In genomic region chrX:96984538-96984937, GRCh38 we compare ENCODE assay signal across 22 cellular contexts.
A peak's percentile ranks its signal among the peaks of the same experiment; 100 is the strongest.
DNase-seq lines count a peak whose midpoint lies in the region; ATAC-seq and TF ChIP-seq lines count a peak whose summit lies in the region.
"Had no signal": no experiment of that assay in that cellular context is flagged by ENCODE, and none has a peak within 500 bp of the region (broad histone marks: within the 10 kb centered on the region; RNA-seq: fewer than 3 reads in every experiment).

No MANE protein-coding gene starts in this region.

- WGBS in endodermal cell (ENCODE audit: insufficient coverage in 1 of 2, insufficient read length in 1 of 2), 2 experiments: 96% methylated on average over 2 of the region's 3 CpGs; no CpG with 5 or more reads in 1 of the 2 experiments
- WGBS in hepatocyte (ENCODE audit: low lambda C conversion rate, missing lambda C conversion rate): 48% methylated on average over 3 of the region's 3 CpGs
- WGBS in smooth muscle cell (ENCODE audit: low lambda C conversion rate): 36% methylated on average over 3 of the region's 3 CpGs

- H3K9ac ChIP-seq in endodermal cell (ENCODE audit: extremely low read depth, low read length, poor library complexity, severe bottlenecking) (no peak overlapping the region), smooth muscle cell (ENCODE audit: low read depth) (no peak overlapping the region)
- H3K9ac ChIP-seq: BLaER1 treated with 17β-estradiol and CSF1 and Interleukin-3, amounts not matched to agents 10 nM and 100 nM; GM23248 had no signal

- no peaks in the 10 kb centered on the region for H3K9me2 ChIP-seq in hepatocyte (replicated peaks; ENCODE audit: insufficient read depth)

- TF ChIP-seq CTCF in AG04450 (IDR thresholded peaks at IDR 0.05; ENCODE audit: low read depth, low read length) (no peak), endodermal cell (conservative IDR thresholded peaks at IDR 0.05) (no peak), hepatocyte (IDR thresholded peaks at IDR 0.05; ENCODE audit: poor library complexity) (no peak), smooth muscle cell (IDR thresholded peaks at IDR 0.05; ENCODE audit: borderline replicate concordance, insufficient read depth, poor library complexity, severe bottlenecking) (no peak)
- no peak for TF ChIP-seq CTCF in activated CD8-positive, alpha-beta T cell treated with anti-CD3 and anti-CD28 coated beads for 36 hours (IDR thresholded peaks at IDR 0.05)

- H3K9me3 Mint-ChIP-seq in endodermal cell: no peaks in the 10 kb centered on the region
- H3K9me3 Mint-ChIP-seq in activated CD8-positive, alpha-beta T cell treated with anti-CD3 and anti-CD28 coated beads for 36 hours: no peaks in the 10 kb centered on the region
- H3K9me3 Mint-ChIP-seq: CD14-positive monocyte; CD4-positive, alpha-beta T cell; CD8-positive, alpha-beta memory T cell had no signal

- H3K27me3 Mint-ChIP-seq in endodermal cell (ENCODE audit: insufficient read depth): no peaks in the 10 kb centered on the region
- H3K27me3 Mint-ChIP-seq in activated CD8-positive, alpha-beta T cell treated with anti-CD3 and anti-CD28 coated beads for 36 hours: no peaks in the 10 kb centered on the region
- H3K27me3 Mint-ChIP-seq: CD4-positive, alpha-beta T cell had no signal

- H3K27me3 ChIP-seq in AG04450 (ENCODE audit: control insufficient read depth, insufficient read depth, low read length) (no peaks in the 10 kb centered on the region), endodermal cell (ENCODE audit: control insufficient read depth, insufficient read depth, low read length, poor library complexity, severe bottlenecking) (no peaks in the 10 kb centered on the region), hepatocyte (no peaks in the 10 kb centered on the region), smooth muscle cell (ENCODE audit: low read depth) (no peaks in the 10 kb centered on the region)
- H3K27me3 ChIP-seq: BE2C had no signal

- no peak for ATAC-seq in HG02798 (IDR thresholded peaks at IDR 0.05; ENCODE audit: poor library complexity, unreplicated experiment)
- ATAC-seq in activated CD8-positive, alpha-beta T cell treated with anti-CD3 and anti-CD28 coated beads for 36 hours: no peak
- ATAC-seq: GM12878 had no signal

- H3K27ac ChIP-seq in AG04450 (ENCODE audit: low read depth, low read length) (no peak overlapping the region), endodermal cell (ENCODE audit: low read depth, low read length) (no peak overlapping the region), hepatocyte (peak overlapping the region; percentile 34), smooth muscle cell (ENCODE audit: low read depth) (peak overlapping the region; percentile 44)
- H3K27ac ChIP-seq: 22Rv1; BLaER1 treated with 17β-estradiol and CSF1 and Interleukin-3, amounts not matched to agents 10 nM and 100 nM; GM23248 had no signal

- H3K4me1 Mint-ChIP-seq in endodermal cell: peaks cover 36% of the 10 kb centered on the region
- no peaks in the 10 kb centered on the region for H3K4me1 Mint-ChIP-seq in activated CD8-positive, alpha-beta T cell treated with anti-CD3 and anti-CD28 coated beads for 36 hours (ENCODE audit: low read depth)
- H3K4me1 Mint-ChIP-seq: CD14-positive monocyte; CD8-positive, alpha-beta memory T cell had no signal

- POLR2A ChIA-PET in AG04450 (lab: Yijun Ruan, JAX): no interaction called here
- POLR2A ChIA-PET in activated CD8-positive, alpha-beta T cell treated with anti-CD3 and anti-CD28 coated beads for 36 hours (lab: Charles Lee): no interaction called here

- H3K9me3 ChIP-seq in AG04450 (ENCODE audit: control insufficient read depth, insufficient read depth, low read length): no peaks in the 10 kb centered on the region
- no peaks in the 10 kb centered on the region for H3K9me3 ChIP-seq in endodermal cell (ENCODE audit: control insufficient read depth, low read length)
- H3K9me3 ChIP-seq in hepatocyte (ENCODE audit: low read depth): no peaks in the 10 kb centered on the region
- no peaks in the 10 kb centered on the region for H3K9me3 ChIP-seq in smooth muscle cell (replicated peaks; ENCODE audit: low read depth)
- H3K9me3 ChIP-seq: BE2C; BLaER1 treated with 17β-estradiol and CSF1 and Interleukin-3, amounts not matched to agents 10 nM and 100 nM had no signal

- no peaks in the 10 kb centered on the region for H3K4me1 ChIP-seq in endodermal cell (ENCODE audit: control insufficient read depth, insufficient read depth, low read length)
- H3K4me1 ChIP-seq in hepatocyte (ENCODE audit: insufficient read depth): peaks cover 15% of the 10 kb centered on the region
- no peaks in the 10 kb centered on the region for H3K4me1 ChIP-seq in smooth muscle cell (ENCODE audit: low read depth)
- H3K4me1 ChIP-seq: BE2C; BLaER1 treated with 17β-estradiol and CSF1 and Interleukin-3, amounts not matched to agents 10 nM and 100 nM had no signal

- CTCF ChIA-PET in AG04450 (lab: Charles Lee): interaction anchor here (0.5 kb wide), 1 partner anchor 11 kb away, joined by 4 read pairs; no protein-coding TSS in a partner anchor
- CTCF ChIA-PET in activated CD8-positive, alpha-beta T cell treated with anti-CD3 and anti-CD28 coated beads for 36 hours (lab: Charles Lee): no interaction called here

- no peak overlapping the region for H3K4me3 ChIP-seq in AG04450 (ENCODE audit: low read depth, low read length)
- H3K4me3 ChIP-seq in endodermal cell (ENCODE audit: low read length): no peak overlapping the region
- H3K4me3 ChIP-seq in hepatocyte: no peak overlapping the region
- no peak overlapping the region for H3K4me3 ChIP-seq in smooth muscle cell
- H3K4me3 ChIP-seq: BLaER1 treated with 17β-estradiol and CSF1 and Interleukin-3, amounts not matched to agents 10 nM and 100 nM; GM12878; GM23248 had no signal

- H3K36me3 ChIP-seq in endodermal cell (ENCODE audit: control insufficient read depth, insufficient read depth, low read length) (no peaks in the 10 kb centered on the region), hepatocyte (replicated peaks; ENCODE audit: insufficient read depth, low read depth) (no peaks in the 10 kb centered on the region), smooth muscle cell (ENCODE audit: low read depth) (no peaks in the 10 kb centered on the region)
- H3K36me3 ChIP-seq: BE2C had no signal

- no peak overlapping the region for H3K4me3 Mint-ChIP-seq in endodermal cell
- no peak overlapping the region for H3K4me3 Mint-ChIP-seq in activated CD8-positive, alpha-beta T cell treated with anti-CD3 and anti-CD28 coated beads for 36 hours
- H3K4me3 Mint-ChIP-seq: CD14-positive monocyte; CD4-positive, alpha-beta T cell; CD8-positive, alpha-beta memory T cell had no signal

- peak; percentile 20 for DNase-seq in AG04450 (ENCODE audit: low read depth, low spot score)
- no peak for DNase-seq in endodermal cell
- no peak for DNase-seq in hepatocyte (ENCODE audit: low spot score)
- DNase-seq in smooth muscle cell (lab: John Stamatoyannopoulos, UW; ENCODE audit: unreplicated experiment): no peak
- DNase-seq in activated CD8-positive, alpha-beta T cell treated with anti-CD3 and anti-CD28 coated beads for 36 hours: no peak
- no peak for DNase-seq in NCI-H526 (lab: John Stamatoyannopoulos, UW)
- DNase-seq: AML-193; BE2C; CD4-positive, alpha-beta T cell; CD8-positive, alpha-beta memory T cell; DMS 273 treated with DMSO at 0.1 percent for 48 hours; DMS79; EL; GDM1; H7; HCEC 1CT had no signal

- H4K20me1 ChIP-seq in hepatocyte (ENCODE audit: insufficient read depth, poor library complexity, severe bottlenecking) (no peaks in the 10 kb centered on the region), smooth muscle cell (ENCODE audit: low read depth) (no peaks in the 10 kb centered on the region)

- H3K79me2 ChIP-seq in hepatocyte: no peaks in the 10 kb centered on the region
- no peaks in the 10 kb centered on the region for H3K79me2 ChIP-seq in smooth muscle cell (ENCODE audit: low read depth)

- H3K27ac Mint-ChIP-seq in endodermal cell: peak overlapping the region; percentile 2
- no peak overlapping the region for H3K27ac Mint-ChIP-seq in activated CD8-positive, alpha-beta T cell treated with anti-CD3 and anti-CD28 coated beads for 36 hours
- H3K27ac Mint-ChIP-seq: CD14-positive monocyte; CD4-positive, alpha-beta T cell; CD8-positive, alpha-beta memory T cell had no signal

- intact Hi-C loops in activated CD8-positive, alpha-beta T cell treated with anti-CD3 and anti-CD28 coated beads for 36 hours (cut with micrococcal nuclease): no loop called here

- H3F3A ChIP-seq in smooth muscle cell (ENCODE audit: low read depth): no peaks in the 10 kb centered on the region

- H2AFZ ChIP-seq in hepatocyte (no peak overlapping the region), smooth muscle cell (ENCODE audit: low read depth) (no peak overlapping the region)
- H2AFZ ChIP-seq: GM23248 had no signal

- H3K4me2 ChIP-seq in hepatocyte: peak overlapping the region; percentile 16
- peak overlapping the region; percentile 51 for H3K4me2 ChIP-seq in smooth muscle cell
- H3K4me2 ChIP-seq: BLaER1 treated with 17β-estradiol and CSF1 and Interleukin-3, amounts not matched to agents 10 nM and 100 nM had no signal

- no peaks in the 10 kb centered on the region for H3K36me3 Mint-ChIP-seq in endodermal cell (ENCODE audit: low read depth)
- no peaks in the 10 kb centered on the region for H3K36me3 Mint-ChIP-seq in activated CD8-positive, alpha-beta T cell treated with anti-CD3 and anti-CD28 coated beads for 36 hours (ENCODE audit: low read depth)

Comparison
In these comparisons a context has a peak if more than half of its experiments do, and no peak if none do; other contexts are left out.
1. H3K27ac ChIP-seq: peak in hepatocyte (single experiment) and smooth muscle cell (single experiment); none in AG04450 (single experiment) and endodermal cell (single experiment).